In the genomic region with DNA sequence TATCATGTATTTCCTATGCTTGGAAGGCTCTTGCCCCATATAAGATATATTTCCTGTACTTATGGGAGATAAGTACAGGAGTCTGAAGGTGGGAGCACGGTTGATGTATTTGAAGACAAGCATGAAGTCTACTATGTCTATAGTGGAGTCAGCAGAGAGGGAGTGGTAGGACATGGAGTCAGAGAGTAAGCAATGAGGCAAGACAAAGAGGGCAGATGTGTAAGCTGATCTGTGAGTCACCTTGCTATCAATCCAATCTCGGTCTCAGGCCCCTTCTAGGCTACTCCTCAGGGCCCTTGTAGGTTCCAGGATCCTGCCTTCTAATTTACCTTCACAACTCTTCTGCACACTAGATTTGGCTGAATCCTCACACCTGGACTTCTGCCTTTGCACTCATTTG, we compare ENCODE assay signal across 18 cellular contexts.
DNase-seq lines count a peak whose midpoint lies in the region; ATAC-seq and TF ChIP-seq lines count a peak whose summit lies in the region.
"Had no signal": no experiment of that assay in that cellular context is flagged by ENCODE, and none has a peak within 500 bp of the region (broad histone marks: within the 10 kb centered on the region; RNA-seq: fewer than 3 reads in every experiment).

No MANE protein-coding gene starts in this region.

- H4K8ac ChIP-seq in mesenchymal stem cell (ENCODE audit: low read length), result no peak overlapping the region

- H3K4ac ChIP-seq in mesenchymal stem cell (ENCODE audit: low read depth in 1 of 2, low read length in 2 of 2), result no peak overlapping the region

- H3K18ac ChIP-seq in mesenchymal stem cell (ENCODE audit: low read depth in 1 of 2, low read length in 2 of 2), result no peak overlapping the region

- CTCF ChIA-PET in mammary epithelial cell (lab: Charles Lee; ENCODE audit: low non-redundant PET), result no interaction called here

- H2BK5ac ChIP-seq in mesenchymal stem cell (ENCODE audit: low read depth, low read length, poor library complexity, severe bottlenecking), result no peak overlapping the region

- no peak overlapping the region for H3K4me3 ChIP-seq in mammary epithelial cell (replicated peaks in 1 of 3; ENCODE audit: insufficient read depth in 1 of 3, low read depth in 2 of 3, low read length in 3 of 3)
- no peak overlapping the region for H3K4me3 ChIP-seq in mesenchymal stem cell (ENCODE audit: insufficient read depth in 1 of 2, low read depth in 1 of 2, low read length in 2 of 2)
- H3K4me3 ChIP-seq in right cardiac atrium (ENCODE audit: low read length), result no peak overlapping the region

- H3K4me3 Mint-ChIP-seq in activated CD4-positive, alpha-beta T cell treated with anti-CD3 and anti-CD28 coated beads, Interleukin-2, amount 10 ng/mL, durations not matched to agents 24 days and 14 days, result no peak overlapping the region
- H3K4me3 Mint-ChIP-seq: CD4-positive, CD25-positive, alpha-beta regulatory T cell had no signal

- no peak for TF ChIP-seq CTCF in mammary epithelial cell (conservative IDR thresholded peaks at IDR 0.05 in 1 of 2, IDR thresholded peaks at IDR 0.05 in 1 of 2; ENCODE audit: extremely low read depth in 1 of 2, insufficient read depth in 1 of 2, low read depth in 1 of 2, low read length in 2 of 2)

- H3K9me3 Mint-ChIP-seq in activated CD4-positive, alpha-beta T cell treated with anti-CD3 and anti-CD28 coated beads, Interleukin-2, amount 10 ng/mL, durations not matched to agents 24 days and 14 days, result no peaks in the 10 kb centered on the region

- DNase-seq in EH (ENCODE audit: low read depth), result peak; percentile 24
- peak; percentile 48 for DNase-seq in HT1080 (ENCODE audit: low read depth)
- DNase-seq in mammary epithelial cell, result peak; percentile 9
- DNase-seq in mesenchymal stem cell, result peak; percentile 18
- DNase-seq in NCI-H1417 treated with DMSO at 0.1 percent for 48 hours (lab: John Stamatoyannopoulos, UW), result no peak
- no peak for DNase-seq in right cardiac atrium
- no peak for DNase-seq in activated CD4-positive, alpha-beta T cell treated with anti-CD3 and anti-CD28 coated beads, Interleukin-2, amount 10 ng/mL, durations not matched to agents 24 days and 14 days
- DNase-seq: AML-193; Calu3; CD4-positive, CD25-positive, alpha-beta regulatory T cell; DND-41; H7; NCI-H1048; NCI-H1694; NCI-H446; SHP77 had no signal

- H3K9me3 ChIP-seq in mammary epithelial cell (replicated peaks; ENCODE audit: insufficient read depth, low read length) (no peaks in the 10 kb centered on the region), mesenchymal stem cell (ENCODE audit: control insufficient read depth, low read length) (no peaks in the 10 kb centered on the region), right cardiac atrium (ENCODE audit: control insufficient read depth, low read length) (no peaks in the 10 kb centered on the region)

- ATAC-seq in GM19395 (IDR thresholded peaks at IDR 0.05; ENCODE audit: unreplicated experiment) (no peak), right cardiac atrium (no peak)
- ATAC-seq: SK-N-SH treated with all-trans-retinoic acid at 6 μM for 48 hours had no signal

- H3K27me3 ChIP-seq in mammary epithelial cell (ENCODE audit: insufficient read depth, low read length) (no peaks in the 10 kb centered on the region), mesenchymal stem cell (ENCODE audit: control insufficient read depth in 1 of 2, insufficient read depth in 1 of 2, low read length in 2 of 2) (no peaks in the 10 kb centered on the region), right cardiac atrium (ENCODE audit: control insufficient read depth, insufficient read depth) (no peaks in the 10 kb centered on the region)

- no peaks in the 10 kb centered on the region for H3K79me2 ChIP-seq in mammary epithelial cell (ENCODE audit: insufficient read depth, low read length)

- H2AK5ac ChIP-seq in mesenchymal stem cell (ENCODE audit: low read length, severe bottlenecking), result no peak overlapping the region

- no peak overlapping the region for H3K27ac ChIP-seq in mammary epithelial cell (ENCODE audit: insufficient read depth, low read depth, low read length)
- no peak overlapping the region for H3K27ac ChIP-seq in mesenchymal stem cell (ENCODE audit: low read length, poor library complexity, severe bottlenecking)
- no peak overlapping the region for H3K27ac ChIP-seq in right cardiac atrium (ENCODE audit: low read length)

- no peaks in the 10 kb centered on the region for H3K36me3 Mint-ChIP-seq in activated CD4-positive, alpha-beta T cell treated with anti-CD3 and anti-CD28 coated beads, Interleukin-2, amount 10 ng/mL, durations not matched to agents 24 days and 14 days (ENCODE audit: low read depth)
- H3K36me3 Mint-ChIP-seq: CD4-positive, CD25-positive, alpha-beta regulatory T cell had no signal

- H3K14ac ChIP-seq in mesenchymal stem cell (ENCODE audit: low read length in 2 of 2), result no peak overlapping the region

- in situ Hi-C loops in mammary epithelial cell (cut with MboI; ENCODE audit: low sequenced_read_pairs in 2 of 2), result no loop called here

- H3K36me3 ChIP-seq in mammary epithelial cell (ENCODE audit: insufficient read depth, low read length) (no peaks in the 10 kb centered on the region), mesenchymal stem cell (ENCODE audit: control insufficient read depth in 1 of 2, insufficient read depth in 2 of 2, low read depth in 1 of 2, low read length in 2 of 2) (no peaks in the 10 kb centered on the region)

- 47% methylated on average over 2 of the region's 2 CpGs for WGBS in mammary epithelial cell (ENCODE audit: low coverage, missing lambda C conversion rate)
- WGBS in mesenchymal stem cell, result 60% methylated on average over 2 of the region's 2 CpGs
- WGBS in right cardiac atrium, result 92% methylated on average over 2 of the region's 2 CpGs

- intact Hi-C loops in mammary epithelial cell (cut with micrococcal nuclease), result no loop called here
- intact Hi-C loops in right cardiac atrium (cut with DNase I), result no loop called here
- intact Hi-C loops in activated CD4-positive, alpha-beta T cell treated with anti-CD3 and anti-CD28 coated beads, Interleukin-2, amount 10 ng/mL, durations not matched to agents 24 days and 14 days (cut with micrococcal nuclease), result no loop called here

- H3K4me2 ChIP-seq in mammary epithelial cell (ENCODE audit: insufficient read depth, low read depth, low read length) (no peak overlapping the region), mesenchymal stem cell (ENCODE audit: low read length, poor library complexity, severe bottlenecking) (no peak overlapping the region)

- H3K4me1 ChIP-seq in mammary epithelial cell (ENCODE audit: insufficient read depth, low read length), result no peaks in the 10 kb centered on the region
- no peaks in the 10 kb centered on the region for H3K4me1 ChIP-seq in mesenchymal stem cell (ENCODE audit: control insufficient read depth, insufficient read depth, low read depth, low read length)
- H3K4me1 ChIP-seq in right cardiac atrium (ENCODE audit: control insufficient read depth, insufficient read depth, low read length), result peaks cover under 1% of the 10 kb centered on the region

- H3K27me3 Mint-ChIP-seq in activated CD4-positive, alpha-beta T cell treated with anti-CD3 and anti-CD28 coated beads, Interleukin-2, amount 10 ng/mL, durations not matched to agents 24 days and 14 days, result peaks cover 7% of the 10 kb centered on the region

- H2AFZ ChIP-seq in mammary epithelial cell (ENCODE audit: low read depth, low read length), result no peak overlapping the region
- H2AFZ ChIP-seq in mesenchymal stem cell (ENCODE audit: low read depth, low read length), result no peak overlapping the region

- no peaks in the 10 kb centered on the region for H3K4me1 Mint-ChIP-seq in activated CD4-positive, alpha-beta T cell treated with anti-CD3 and anti-CD28 coated beads, Interleukin-2, amount 10 ng/mL, durations not matched to agents 24 days and 14 days
- H3K4me1 Mint-ChIP-seq: CD4-positive, CD25-positive, alpha-beta regulatory T cell had no signal

- H3K79me1 ChIP-seq in mesenchymal stem cell (replicated peaks; ENCODE audit: low read length, poor library complexity, severe bottlenecking), result no peaks in the 10 kb centered on the region

- dilution Hi-C loops in mammary epithelial cell (cut with HindIII; ENCODE audit: low sequenced_read_pairs), result no loop called here

- no peak overlapping the region for H2BK15ac ChIP-seq in mesenchymal stem cell (ENCODE audit: low read depth, poor library complexity, severe bottlenecking)

- no peaks in the 10 kb centered on the region for H4K20me1 ChIP-seq in mammary epithelial cell (ENCODE audit: insufficient read depth, low read length)

- no peak overlapping the region for H2BK12ac ChIP-seq in mesenchymal stem cell (ENCODE audit: low read length in 2 of 2)

- no TSS peak for BruUV-seq in mammary epithelial cell (replicated peaks; lab: Mats Ljungman, UMichigan)

- H3K23ac ChIP-seq in mesenchymal stem cell (ENCODE audit: low read length in 2 of 2), result no peak overlapping the region

- H4K91ac ChIP-seq in mesenchymal stem cell (ENCODE audit: low read length), result no peak overlapping the region

- no peak overlapping the region for H3K27ac Mint-ChIP-seq in activated CD4-positive, alpha-beta T cell treated with anti-CD3 and anti-CD28 coated beads, Interleukin-2, amount 10 ng/mL, durations not matched to agents 24 days and 14 days
- H3K27ac Mint-ChIP-seq: CD4-positive, CD25-positive, alpha-beta regulatory T cell had no signal

- H2BK120ac ChIP-seq in mesenchymal stem cell (ENCODE audit: low read depth, low read length), result no peak overlapping the region

- H3K9ac ChIP-seq in mammary epithelial cell (ENCODE audit: insufficient read depth, low read length) (no peak overlapping the region), mesenchymal stem cell (ENCODE audit: low read length) (no peak overlapping the region)

Comparison
In these comparisons a context has a peak if more than half of its experiments do, and no peak if none do; other contexts are left out.
1. DNase-seq: peak in EH (single experiment), HT1080 (single experiment), mammary epithelial cell (single experiment) and mesenchymal stem cell (single experiment); none in NCI-H1417 treated with DMSO at 0.1 percent for 48 hours (single experiment), right cardiac atrium (0 of 3) and activated CD4-positive, alpha-beta T cell treated with anti-CD3 and anti-CD28 coated beads, Interleukin-2, amount 10 ng/mL, durations not matched to agents 24 days and 14 days (single experiment).